20 cellular contexts compared by ENCODE assay signal in genomic region chr1:29218223-29218622, GRCh38. TPM values are rescaled to one million over a fixed set of nuclear protein-coding genes. Genes with fewer than 3 reads are reported as not detected.
DNase-seq lines count a peak whose midpoint lies in the region; ATAC-seq and TF ChIP-seq lines count a peak whose summit lies in the region.
"Had no signal": no experiment of that assay in that cellular context is flagged by ENCODE, and none has a peak within 500 bp of the region (broad histone marks: within the 10 kb centered on the region; RNA-seq: fewer than 3 reads in every experiment).

No MANE protein-coding gene starts in this region.

- H3K9ac ChIP-seq in GM23248 (no peak overlapping the region; the same call in 1 of the 2 replicates), neuronal stem cell (ENCODE audit: low read depth, low read length, poor library complexity) (no peak overlapping the region)

- WGBS in GM23248 (ENCODE audit: low coverage in 1 of 2, low lambda C conversion rate in 2 of 2, missing lambda C conversion rate in 2 of 2), 2 experiments: 47 to 65% methylated on average over 2 of the region's 2 CpGs
- WGBS in neuronal stem cell (ENCODE audit: extremely low coverage in 2 of 2, insufficient read length in 2 of 2, insufficient replicate concordance in 1 of 2), 2 donors: no CpG with 5 or more reads among the region's 2 CpGs
- WGBS in suprapubic skin: 91% methylated on average over 2 of the region's 2 CpGs

- H3K18ac ChIP-seq in neuronal stem cell (ENCODE audit: low read length): no peak overlapping the region

- H3K27ac ChIP-seq in GM23248 (peak overlapping the region; percentile 56), left lung (no peak overlapping the region), neuronal stem cell (replicated peaks; ENCODE audit: low read length) (no peak overlapping the region), suprapubic skin (no peak overlapping the region)
- H3K27ac ChIP-seq: cardiac muscle cell, sigmoid colon had no signal

- H3K23ac ChIP-seq in neuronal stem cell (ENCODE audit: low read depth, low read length, poor library complexity): no peak overlapping the region

- no peaks in the 10 kb centered on the region for H4K20me1 ChIP-seq in GM23248 (ENCODE audit: insufficient read depth)

- intact Hi-C loops in left lung (cut with DNase I) (no loop called here), posterior cingulate gyrus (cut with DNase I) (no loop called here)

- H3F3A ChIP-seq in GM23248 (ENCODE audit: insufficient read depth): peaks cover 22% of the 10 kb centered on the region; the same call in 1 of the 2 replicates

- TF ChIP-seq CTCF in left lung (IDR thresholded peaks at IDR 0.05) (no peak), suprapubic skin (IDR thresholded peaks at IDR 0.05) (no peak)

- no peaks in the 10 kb centered on the region; the same call in 1 of the 2 replicates for H3K79me2 ChIP-seq in GM23248 (ENCODE audit: insufficient read depth)

- H4K91ac ChIP-seq in neuronal stem cell (ENCODE audit: low read depth, low read length, poor library complexity): no peak overlapping the region

- H3K4ac ChIP-seq in neuronal stem cell (ENCODE audit: low read length): no peak overlapping the region

- H2BK120ac ChIP-seq in neuronal stem cell (ENCODE audit: low read depth, low read length): no peak overlapping the region

- H3K79me1 ChIP-seq in neuronal stem cell (ENCODE audit: low read depth, low read length): no peaks in the 10 kb centered on the region

- H3K9me2 ChIP-seq in GM23248 (ENCODE audit: insufficient read depth): no peaks in the 10 kb centered on the region

- H4K8ac ChIP-seq in neuronal stem cell (ENCODE audit: low read depth, low read length): no peak overlapping the region

- H3K36me3 ChIP-seq in GM23248 (ENCODE audit: low read depth): peaks cover 5% of the 10 kb centered on the region; the same call in 1 of the 2 replicates
- peaks cover 0 to 36% of the 10 kb centered on the region in 2 donors for H3K36me3 ChIP-seq in left lung
- peaks cover 21 to 54% of the 10 kb centered on the region in 2 donors for H3K36me3 ChIP-seq in neuronal stem cell (replicated peaks in 1 of 2; ENCODE audit: control insufficient read depth in 2 of 2, insufficient read depth in 2 of 2, low read length in 2 of 2)
- H3K36me3 ChIP-seq in suprapubic skin: peaks cover 55% of the 10 kb centered on the region

- H3K9me3 ChIP-seq in GM23248 (ENCODE audit: low read depth) (no peaks in the 10 kb centered on the region), left lung (no peaks in the 10 kb centered on the region), neuronal stem cell (replicated peaks in 1 of 2; ENCODE audit: control insufficient read depth in 2 of 2, insufficient read depth in 1 of 2, low read depth in 1 of 2, low read length in 2 of 2) (no peaks in the 10 kb centered on the region), suprapubic skin (no peaks in the 10 kb centered on the region)
- H3K9me3 ChIP-seq: sigmoid colon had no signal

- no peak overlapping the region for H3K4me3 ChIP-seq in GM23248
- H3K4me3 ChIP-seq in left lung: no peak overlapping the region
- H3K4me3 ChIP-seq in neuronal stem cell (ENCODE audit: low read length in 2 of 2): no peak overlapping the region
- H3K4me3 ChIP-seq in suprapubic skin: no peak overlapping the region
- H3K4me3 ChIP-seq: cardiac muscle cell, sigmoid colon had no signal

- peaks cover 26% of the 10 kb centered on the region for H3K4me1 ChIP-seq in GM23248 (ENCODE audit: insufficient read depth)
- H3K4me1 ChIP-seq in left lung: no peaks in the 10 kb centered on the region
- peaks cover 2 to 6% of the 10 kb centered on the region in 2 donors for H3K4me1 ChIP-seq in neuronal stem cell (ENCODE audit: control insufficient read depth in 2 of 2, insufficient read depth in 1 of 2, low read depth in 1 of 2, low read length in 2 of 2)
- no peaks in the 10 kb centered on the region for H3K4me1 ChIP-seq in suprapubic skin
- H3K4me1 ChIP-seq: sigmoid colon had no signal

- no peak overlapping the region for H3K4me2 ChIP-seq in GM23248 (ENCODE audit: unreplicated experiment)
- H3K4me2 ChIP-seq in neuronal stem cell (ENCODE audit: insufficient read depth, low read length, poor library complexity, severe bottlenecking): no peak overlapping the region

- DNase-seq in AML-193 (lab: John Stamatoyannopoulos, UW) (peak; percentile 47 to 73), GM23248 (peak; percentile 64), amniotic epithelial cell (ENCODE audit: low read depth) (peak; percentile 48), left lung (no peak), neuronal stem cell (ENCODE audit: low spot score) (no peak), suprapubic skin (ENCODE audit: low spot score in 2 of 2) (no peak), posterior cingulate gyrus (no peak)
- DNase-seq: activated CD4-positive, alpha-beta T cell treated with anti-CD3 and anti-CD28 coated beads, Interleukin-2, amount 50 U/mL, for 48 hours; activated gamma-delta T cell treated with Interleukin-2 at 50 U/mL for 16 hours; activated T-cell treated with anti-CD3 and anti-CD28 coated beads for 4 hours; amygdala; CD8-positive, alpha-beta memory T cell; foreskin melanocyte; immature natural killer cell; left ventricle myocardium superior; midbrain; nephron progenitor cell; sigmoid colon had no signal

- no peaks in the 10 kb centered on the region for H3K27me3 ChIP-seq in GM23248 (replicated peaks; ENCODE audit: insufficient read depth)
- no peaks in the 10 kb centered on the region for H3K27me3 ChIP-seq in left lung
- H3K27me3 ChIP-seq in neuronal stem cell (ENCODE audit: control insufficient read depth in 3 of 3, insufficient read depth in 3 of 3, low read depth in 1 of 3, low read length in 3 of 3): no peaks in the 10 kb centered on the region
- no peaks in the 10 kb centered on the region for H3K27me3 ChIP-seq in suprapubic skin
- H3K27me3 ChIP-seq: cardiac muscle cell, sigmoid colon had no signal

- H2BK15ac ChIP-seq in neuronal stem cell (ENCODE audit: low read length): no peak overlapping the region

- H2BK12ac ChIP-seq in neuronal stem cell (ENCODE audit: low read length): no peak overlapping the region

- no peak overlapping the region for H2BK5ac ChIP-seq in neuronal stem cell (ENCODE audit: low read length)

- no peak overlapping the region for H2AK5ac ChIP-seq in neuronal stem cell (ENCODE audit: low read depth, low read length)

- no peak for TF ChIP-seq POLR2A in suprapubic skin (IDR thresholded peaks at IDR 0.05)

- no peak overlapping the region for H2AFZ ChIP-seq in GM23248
- H2AFZ ChIP-seq in neuronal stem cell (ENCODE audit: low read length): no peak overlapping the region

- in situ Hi-C loops in GM23248 (cut with MboI): no loop called here

- no peak overlapping the region for H3K14ac ChIP-seq in neuronal stem cell (ENCODE audit: low read length)

- no peak for TF ChIP-seq EP300 in suprapubic skin (IDR thresholded peaks at IDR 0.05)

- ATAC-seq in left lung: peak; percentile 14
- ATAC-seq: HepG2, left ventricle myocardium superior had no signal

RNA-seq across cellular contexts. Expression of gene MECR, which starts 12.5 kb away (rescaled TPM):
- 19.1 and 23.6 TPM in 2 replicates for total RNA-seq in GM23248 (2014; rRNA removed; shearing (Covaris generic))
- polyA plus RNA-seq in GM23248 (2016; fragmentation: Nextera tagmentation; extraction: Ambion mirVana): 43.3 and 48.2 TPM in 2 replicates
- total RNA-seq in left lung (10 to 100 TPM; 19.2 to 20.6 TPM), suprapubic skin (10 to 100 TPM; 23.1 to 39.3 (median 33.6) TPM)
- polyA plus RNA-seq in neuronal stem cell (2013, experiment 1 of 2): 19.8 TPM
- polyA plus RNA-seq in neuronal stem cell (2013, experiment 2 of 2): 19.0 TPM

RNA-seq across cellular contexts. Expression of gene PTPRU, which starts 18.1 kb away (rescaled TPM):
- 16.8 and 18.0 TPM in 2 replicates for total RNA-seq in GM23248 (2014; rRNA removed; shearing (Covaris generic))
- 6.0 and 6.2 TPM in 2 replicates for polyA plus RNA-seq in GM23248 (2016; fragmentation: Nextera tagmentation; extraction: Ambion mirVana)
- total RNA-seq in left lung: 10 to 100 TPM; 28.8 to 45.4 TPM
- polyA plus RNA-seq in neuronal stem cell (2013, experiment 1 of 2): 25.9 TPM
- 26.2 TPM for polyA plus RNA-seq in neuronal stem cell (2013, experiment 2 of 2)
- 10 to 100 TPM; 15.0 to 46.7 (median 29.0) TPM for total RNA-seq in suprapubic skin
- polyA plus RNA-seq: immature natural killer cell had no signal

RNA-seq across cellular contexts. Expression of gene SRSF4, which starts 36.5 kb away (rescaled TPM):
- 36.3 and 45.0 TPM in 2 replicates for total RNA-seq in GM23248 (2014; rRNA removed; shearing (Covaris generic))
- polyA plus RNA-seq in GM23248 (2016; fragmentation: Nextera tagmentation; extraction: Ambion mirVana): 60.8 and 65.6 TPM in 2 replicates
- 10 to 100 TPM; 66.0 to 70.0 TPM for total RNA-seq in left lung
- 111 TPM for polyA plus RNA-seq in neuronal stem cell (2013, experiment 1 of 2)
- 113 TPM for polyA plus RNA-seq in neuronal stem cell (2013, experiment 2 of 2)
- total RNA-seq in suprapubic skin: 10 to 100 TPM; 45.7 to 86.1 (median 60.5) TPM

Comparison
In these comparisons a context has a peak if more than half of its experiments do, and no peak if none do; other contexts are left out.
1. DNase-seq: peak in AML-193 (2 of 2), GM23248 (single experiment) and amniotic epithelial cell (single experiment); none in left lung (0 of 2), neuronal stem cell (single experiment), suprapubic skin (0 of 2) and posterior cingulate gyrus (0 of 10).